Comparison of ENCODE assay signal across 7 cellular contexts in genomic region chr6:155529814-155530213, GRCh38.
DNase-seq lines count a peak whose midpoint lies in the region; ATAC-seq and TF ChIP-seq lines count a peak whose summit lies in the region.
"Not testable (repeated sequence)": the region's sequence is repeated elsewhere in the genome, so short reads cannot be mapped to it uniquely, and the experiment has no call there.

No MANE protein-coding gene starts in this region.

- not testable (repeated sequence) for TF ChIP-seq POLR2A in IMR-90 (IDR thresholded peaks at IDR 0.05; ENCODE audit: low read depth, low read length)

- not testable (repeated sequence) for H2AK9ac ChIP-seq in IMR-90 (replicated peaks; ENCODE audit: low read depth, low read length, poor library complexity)

- TF ChIP-seq RAD21 in IMR-90 (IDR thresholded peaks at IDR 0.05; ENCODE audit: low read length): not testable (repeated sequence)

- H3K27ac ChIP-seq in IMR-90 (ENCODE audit: insufficient read depth, low read length) (peak overlapping the region; percentile 50; the same call in 1 of the 2 replicates), RWPE1 (peak overlapping the region; percentile 49; the same call in 1 of the 2 replicates), fibroblast of lung (ENCODE audit: insufficient read depth, low read length) (peak overlapping the region; percentile 73), psoas muscle (peak overlapping the region; percentile 82)

- H2AK5ac ChIP-seq in IMR-90 (ENCODE audit: low read depth, low read length): peak overlapping the region; percentile 75

- H3K79me2 ChIP-seq in fibroblast of lung (ENCODE audit: control insufficient read depth, insufficient read depth, low read length): not testable (repeated sequence)

- peak overlapping the region; percentile 39 to 58; a peak in 3 of 4 replicates for H4K8ac ChIP-seq in IMR-90 (ENCODE audit: low read depth in 2 of 2, low read length in 2 of 2)

- H2AFZ ChIP-seq in IMR-90 (replicated peaks; ENCODE audit: low read length, poor library complexity); fibroblast of lung (ENCODE audit: low read length): not testable (repeated sequence)

- peak overlapping the region; percentile 77 for H2BK5ac ChIP-seq in IMR-90 (ENCODE audit: low read depth, low read length, poor library complexity, severe bottlenecking)

- DNase-seq in IMR-90; RWPE1 (ENCODE audit: low spot score); adipocyte (ENCODE audit: low read depth); fibroblast of lung (ENCODE audit: low read depth in 2 of 2): not testable (repeated sequence)
- DNase-seq in psoas muscle: peak in 1 of 2 donors; percentile 13

- not testable (repeated sequence) for TF ChIP-seq CTCF in IMR-90 (conservative IDR thresholded peaks at IDR 0.05; ENCODE audit: low read depth, low read length); RWPE1 (conservative IDR thresholded peaks at IDR 0.05; ENCODE audit: low read depth); fibroblast of lung (conservative IDR thresholded peaks at IDR 0.05 in 1 of 2, IDR thresholded peaks at IDR 0.05 in 1 of 2; ENCODE audit: low read depth in 1 of 2, low read length in 2 of 2); psoas muscle (IDR thresholded peaks at IDR 0.05)

- H3K79me1 ChIP-seq in IMR-90 (ENCODE audit: low read depth in 1 of 2, low read length in 2 of 2): not testable (repeated sequence)

- not testable (repeated sequence) for H3K56ac ChIP-seq in IMR-90 (ENCODE audit: extremely low read depth, insufficient read depth, low read length)

- in situ Hi-C loops in IMR-90 (cut with MboI; ENCODE audit: low sequenced_read_pairs): loop anchor here (10.0 kb wide), 1 partner anchor 205 kb away; no protein-coding TSS in a partner anchor

- peak overlapping the region; percentile 68; the same call in 1 of the 2 replicates for H4K91ac ChIP-seq in IMR-90 (ENCODE audit: insufficient read depth, low read depth, low read length)

- not testable (repeated sequence) for BruUV-seq in IMR-90 (replicated peaks; lab: Mats Ljungman, UMichigan)

- peak overlapping the region; percentile 70; the same call in 1 of the 2 replicates for H2BK120ac ChIP-seq in IMR-90 (ENCODE audit: low read depth, low read length)

- ATAC-seq in GM18502 (IDR thresholded peaks at IDR 0.05; ENCODE audit: poor library complexity, unreplicated experiment) (peak; percentile 15), GM21723 (IDR thresholded peaks at IDR 0.05; ENCODE audit: unreplicated experiment) (peak; percentile 11), psoas muscle (peak; percentile 7 to 60 (median 24))
- not testable (repeated sequence) for ATAC-seq in IMR-90 (ENCODE audit: low read depth)

- WGBS in IMR-90 (ENCODE audit: extremely low coverage in 2 of 2, insufficient read length in 1 of 2), 2 experiments: 100% methylated on average over 3 of the region's 7 CpGs; no CpG with 5 or more reads in 1 of the 2 experiments
- WGBS in psoas muscle, 3 donors: 90 to 92% (median 91%) methylated on average over 7 of the region's 7 CpGs

- H3K4me2 ChIP-seq in IMR-90 (ENCODE audit: low read depth, low read length); fibroblast of lung (ENCODE audit: extremely low read depth, insufficient read depth, low read length): not testable (repeated sequence)

- H2BK20ac ChIP-seq in IMR-90 (ENCODE audit: low read depth, low read length): peak overlapping the region; percentile 82; the same call in 1 of the 2 replicates

- not testable (repeated sequence) for H2BK15ac ChIP-seq in IMR-90 (ENCODE audit: low read depth, low read length)

- H3K36me3 ChIP-seq in IMR-90 (ENCODE audit: control insufficient read depth, insufficient read depth, low read length); adipocyte (ENCODE audit: control insufficient read depth, insufficient read depth, low read length, severe bottlenecking); fibroblast of lung (ENCODE audit: control insufficient read depth, insufficient read depth, low read length); psoas muscle (ENCODE audit: insufficient read depth in 1 of 2, low read depth in 1 of 2): not testable (repeated sequence)

- dilution Hi-C loops in IMR-90 (cut with HindIII; ENCODE audit: low sequenced_read_pairs, unreplicated experiment): not testable (repeated sequence)

- H4K20me1 ChIP-seq in IMR-90 (ENCODE audit: insufficient read depth, low read length); fibroblast of lung (ENCODE audit: control insufficient read depth, extremely low read depth, insufficient read depth, low read length): not testable (repeated sequence)

- H3K18ac ChIP-seq in IMR-90 (ENCODE audit: low read depth, low read length): peak overlapping the region; percentile 71; the same call in 1 of the 2 replicates

- not testable (repeated sequence) for H3K9me1 ChIP-seq in IMR-90 (ENCODE audit: insufficient read depth, low read length)

- H3K14ac ChIP-seq in IMR-90 (replicated peaks; ENCODE audit: low read depth, low read length): not testable (repeated sequence)

- intact Hi-C loops in IMR-90 (cut with micrococcal nuclease) (loop anchor here (1.0 kb wide), 3 partner anchors 35 to 252 kb away; no protein-coding TSS in a partner anchor), psoas muscle (cut with DNase I) (loop anchor here (2.0 to 10.0 kb wide), 3 partner anchors 19 to 355 kb away; no protein-coding TSS in a partner anchor)

- H3K9me3 ChIP-seq in IMR-90 (ENCODE audit: control insufficient read depth, insufficient read depth, low read length); adipocyte (ENCODE audit: control insufficient read depth, low read length); fibroblast of lung (ENCODE audit: control insufficient read depth, insufficient read depth, low read depth, low read length); psoas muscle: not testable (repeated sequence)

- not testable (repeated sequence) for H3K27me3 ChIP-seq in IMR-90 (ENCODE audit: control insufficient read depth, insufficient read depth, low read length); adipocyte (replicated peaks; ENCODE audit: control insufficient read depth, insufficient read depth, low read length); fibroblast of lung (ENCODE audit: control insufficient read depth, insufficient read depth, low read length); psoas muscle (ENCODE audit: insufficient read depth in 3 of 3, low read length in 2 of 3)

- peak overlapping the region; percentile 67; the same call in 1 of the 2 replicates for H3K4ac ChIP-seq in IMR-90 (ENCODE audit: low read depth, low read length)

- CTCF ChIA-PET in IMR-90 (lab: Yijun Ruan, JAX): not testable (repeated sequence)
- CTCF ChIA-PET in RWPE1 (lab: Yijun Ruan, JAX): interaction anchor here (0.6 kb wide), 2 partner anchors 206 to 1131 kb away, joined by 7 to 8 read pairs; no protein-coding TSS in a partner anchor

- H3K4me1 ChIP-seq in IMR-90 (ENCODE audit: control insufficient read depth, insufficient read depth, low read length); fibroblast of lung (ENCODE audit: control insufficient read depth, extremely low read depth, insufficient read depth, low read length); psoas muscle: not testable (repeated sequence)
- H3K4me1 ChIP-seq in adipocyte (ENCODE audit: control insufficient read depth, insufficient read depth, low read length): peaks cover 18% of the 10 kb centered on the region

- not testable (repeated sequence) for H3K4me3 ChIP-seq in IMR-90 (ENCODE audit: insufficient read depth, low read depth, low read length); adipocyte (ENCODE audit: low read length); fibroblast of lung (replicated peaks in 1 of 4; ENCODE audit: control extremely low read depth in 1 of 4, insufficient read depth in 1 of 4, low read depth in 3 of 4, low read length in 4 of 4); psoas muscle

- not testable (repeated sequence) for H3K23ac ChIP-seq in IMR-90 (ENCODE audit: low read depth, low read length)

- POLR2A ChIA-PET in IMR-90 (lab: Charles Lee; ENCODE audit: unreplicated experiment); RWPE1 (lab: Yijun Ruan, JAX; ENCODE audit: low non-redundant PET): not testable (repeated sequence)

- H4K5ac ChIP-seq in IMR-90 (ENCODE audit: low read depth, low read length): peak overlapping the region; percentile 61; the same call in 1 of the 2 replicates

- H3K9ac ChIP-seq in IMR-90 (ENCODE audit: low read depth, low read length); fibroblast of lung (ENCODE audit: insufficient read depth, low read length): not testable (repeated sequence)
- H3K9ac ChIP-seq in adipocyte (ENCODE audit: low read length): peak overlapping the region; percentile 31
